Comparison of ENCODE assay signal across 2 cellular contexts in the genomic region with DNA sequence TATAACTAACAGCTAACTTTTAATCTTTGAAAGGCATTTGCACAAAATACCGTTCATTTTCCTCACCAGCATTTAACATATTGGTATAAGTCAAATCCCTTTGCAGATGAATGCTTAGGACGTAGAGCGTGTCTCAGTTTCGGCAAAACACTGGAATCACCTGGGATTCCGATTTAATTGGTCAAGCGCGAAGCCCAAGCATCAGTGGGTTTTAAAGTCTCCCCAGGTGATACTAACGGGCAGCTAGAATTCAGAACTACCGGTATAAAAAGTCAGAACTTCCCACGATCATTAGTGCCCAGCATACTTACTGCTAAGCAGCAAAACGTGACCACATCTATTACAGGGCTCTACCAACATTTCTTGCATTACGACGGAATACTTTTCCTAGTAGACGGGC.
TF ChIP-seq lines count a peak whose summit lies in the region.

No MANE protein-coding gene starts in this region.

TF ChIP-seq in HEK293, 187 proteins besides CTCF, POLR2A, EP300 and RAD21 (continued from another document):
- no peak for TF ChIP-seq ZSCAN16 (tag by site-specific recombination; IDR thresholded peaks at IDR 0.05)
- no peak for TF ChIP-seq ZNF140 (tag by site-specific recombination; IDR thresholded peaks at IDR 0.05)

TF ChIP-seq in H1, 55 proteins besides CTCF, POLR2A, EP300 and RAD21:
- TF ChIP-seq GABPA (IDR thresholded peaks at IDR 0.05; ENCODE audit: borderline replicate concordance, insufficient read depth, low read length) (no peak), PHF8 (conservative IDR thresholded peaks at IDR 0.05; ENCODE audit: low read depth, low read length) (no peak), SP2 (IDR thresholded peaks at IDR 0.05; ENCODE audit: low read length) (no peak), JUN (IDR thresholded peaks at IDR 0.05; ENCODE audit: low read depth, low read length) (no peak), ASH2L (IDR thresholded peaks at IDR 0.05; ENCODE audit: low read length) (no peak)
